In genomic region chr7:77662869-77663268, GRCh38 we compare ENCODE assay signal across 1 cellular context.
TF ChIP-seq lines count a peak whose summit lies in the region.

No MANE protein-coding gene starts in this region.

TF ChIP-seq in K562, 482 proteins besides CTCF, POLR2A, EP300 and RAD21 (continued from another document):
- TF ChIP-seq CREB3 (tag; conservative IDR thresholded peaks at IDR 0.05; ENCODE audit: low read depth) (no peak), ZNF445 (CRISPR knock-in tag; IDR thresholded peaks at IDR 0.05; ENCODE audit: low read depth) (no peak), TCF7 (IDR thresholded peaks at IDR 0.05; ENCODE audit: borderline replicate concordance) (no peak), ZNF512 (tag; IDR thresholded peaks at IDR 0.05) (peak; percentile 88), RBM14 (IDR thresholded peaks at IDR 0.05; ENCODE audit: borderline replicate concordance, insufficient read depth, low read depth, low read length) (no peak), GTF2E2 (tag; IDR thresholded peaks at IDR 0.05) (no peak), MCM5 (IDR thresholded peaks at IDR 0.05; ENCODE audit: low read depth) (no peak), POLR2AphosphoS2 (IDR thresholded peaks at IDR 0.05; ENCODE audit: low read length) (no peak), MTA1 (IDR thresholded peaks at IDR 0.05; ENCODE audit: borderline replicate concordance) (0 out of 2 replicates have a peak, but pooled peaks have one; percentile 22), NKRF (IDR thresholded peaks at IDR 0.05; ENCODE audit: borderline replicate concordance) (0 out of 2 replicates have a peak, but pooled peaks have one; percentile 38), ZNF77 (CRISPR knock-in tag; IDR thresholded peaks at IDR 0.05) (no peak), ZNF778 (CRISPR knock-in tag; IDR thresholded peaks at IDR 0.05) (no peak), PRMT5 (CRISPR knock-in tag; IDR thresholded peaks at IDR 0.05) (no peak), ZMIZ1 (IDR thresholded peaks at IDR 0.05; ENCODE audit: low read depth in 2 of 2, low read length in 2 of 2) (no peak), ILF3 (IDR thresholded peaks at IDR 0.05; ENCODE audit: borderline replicate concordance) (no peak)
TF ChIP-seq in K562: peak in this region for 15.
